ENCODE assay signal across 20 cellular contexts in genomic region chr4:7212101-7212674, GRCh38. TPM values are rescaled to one million over a fixed set of nuclear protein-coding genes. Genes with fewer than 3 reads are reported as not detected.
"Had no signal": no experiment of that assay in that cellular context is flagged by ENCODE, and none has a peak within 500 bp of the region (broad histone marks: within the 10 kb centered on the region; RNA-seq: fewer than 3 reads in every experiment).

No MANE protein-coding gene starts in this region.

- H3K27me3 ChIP-seq: body of pancreas, right atrium auricular region had no signal

- H3K27ac ChIP-seq: body of pancreas, left lung, right atrium auricular region, transverse colon had no signal

- H3K9me3 ChIP-seq: left lung had no signal

- H3K36me3 ChIP-seq: left lung, right atrium auricular region, transverse colon had no signal

- H3K4me3 ChIP-seq: body of pancreas, left lung, mucosa of descending colon, right atrium auricular region, transverse colon had no signal

- DNase-seq: activated CD4-positive, alpha-beta T cell treated with anti-CD3 and anti-CD28 coated beads, Interleukin-2, amount 50 U/mL, for 1 hour; activated CD8-positive, alpha-beta memory T cell treated with anti-CD3 and anti-CD28 coated beads for 24 hours; activated gamma-delta T cell treated with Interleukin-2 at 50 U/mL for 16 hours; amygdala; body of pancreas; central memory CD4-positive, alpha-beta T cell; cortex of kidney; effector CD4-positive, alpha-beta T cell; foreskin fibroblast; naive thymus-derived CD8-positive, alpha-beta T cell; nucleus accumbens; small intestine; stimulated activated CD4-positive, alpha-beta T cell treated with anti-CD3 and anti-CD28 coated beads, Interleukin-4, amount 100 ng/mL, for 24 hours; stimulated activated naive CD4-positive, alpha-beta T cell; SW 1271 had no signal

- H3K4me1 ChIP-seq: body of pancreas had no signal

- ATAC-seq: body of pancreas; left lung; naive thymus-derived CD8-positive, alpha-beta T cell had no signal

RNA-seq across cellular contexts. Expression of gene SORCS2, which starts 19.9 kb away (rescaled TPM):
- total RNA-seq: endothelial cell of umbilical vein; naive thymus-derived CD8-positive, alpha-beta T cell had no signal
